In genomic region chr16:21639493-21639892, GRCh38 we compare ENCODE assay signal across 20 cellular contexts. TPM values are rescaled to one million over a fixed set of nuclear protein-coding genes. Genes with fewer than 3 reads are reported as not detected.
"Had no signal": no experiment of that assay in that cellular context is flagged by ENCODE, and none has a peak within 500 bp of the region (broad histone marks: within the 10 kb centered on the region; RNA-seq: fewer than 3 reads in every experiment).

No MANE protein-coding gene starts in this region.

- H3K27me3 ChIP-seq: cardiac muscle cell, dorsolateral prefrontal cortex, hepatocyte, left lung, right atrium auricular region, suprapubic skin had no signal

- H3K27me3 Mint-ChIP-seq: activated T-helper 17 cell treated with anti-CD3 and anti-CD28 coated beads, Interleukin-2, amount 50 U/mL, for 72 hours; memory B cell; progenitor cell of endocrine pancreas had no signal

- H3K4me3 Mint-ChIP-seq: memory B cell, nephron had no signal

- ATAC-seq: left lung; stimulated activated naive CD8-positive, alpha-beta T cell treated with anti-CD3 and anti-CD28 coated beads, Interleukin-15, Interleukin-2, amounts not matched to agents 100 U/mL and 50 U/mL, for 24 hours had no signal

- H3K27ac Mint-ChIP-seq: nephron, progenitor cell of endocrine pancreas had no signal

- H3K27ac ChIP-seq: cardiac muscle cell, hepatocyte, right atrium auricular region, suprapubic skin had no signal

- H3K4me3 ChIP-seq: cardiac muscle cell, dorsolateral prefrontal cortex, hepatocyte, left lung, right atrium auricular region, suprapubic skin had no signal

- DNase-seq: activated CD4-positive, alpha-beta T cell treated with anti-CD3 and anti-CD28 coated beads, Interleukin-2, amount 50 U/mL, for 1 hour; activated naive CD4-positive, alpha-beta T cell treated with anti-CD3 and anti-CD28 coated beads, Interleukin-2, amount 50 U/mL, for 16 hours; activated T-cell treated with anti-CD3 and anti-CD28 coated beads for 4 hours; dorsolateral prefrontal cortex; kidney; left lung; occipital lobe; small intestine; stimulated activated naive CD8-positive, alpha-beta T cell treated with anti-CD3 and anti-CD28 coated beads, Interleukin-15, Interleukin-2, amounts not matched to agents 100 U/mL and 50 U/mL, for 24 hours; trophoblast cell had no signal

- H2AFZ ChIP-seq: hepatocyte had no signal

- H3K36me3 ChIP-seq: cardiac muscle cell, right atrium auricular region had no signal

- H3K4me2 ChIP-seq: hepatocyte had no signal

- H3K9me3 Mint-ChIP-seq: activated T-helper 17 cell treated with anti-CD3 and anti-CD28 coated beads, Interleukin-2, amount 50 U/mL, for 72 hours; memory B cell; nephron; T-helper 2 cell treated with Interferon-gamma antibody and Interleukin-4, amounts not matched to agents 5 μg/mL and 100 μg/mL, for 36 hours had no signal

- FAIRE-seq: kidney, small intestine had no signal

- H3K9me3 ChIP-seq: left lung, right atrium auricular region, suprapubic skin had no signal

RNA-seq across cellular contexts. Expression of gene IGSF6, which starts 12.9 kb away (rescaled TPM):
- total RNA-seq: cardiac muscle cell, progenitor cell of endocrine pancreas had no signal

RNA-seq across cellular contexts. Expression of gene OTOA, which starts 24.3 kb away (rescaled TPM):
- total RNA-seq: right atrium auricular region had no signal
- polyA plus RNA-seq: cardiac muscle cell, esophagus, hepatocyte had no signal
